Comparison of ENCODE assay signal across 15 cellular contexts in genomic region chr21:36079671-36080070, GRCh38. TPM values are rescaled to one million over a fixed set of nuclear protein-coding genes. Genes with fewer than 3 reads are reported as not detected.
DNase-seq lines count a peak whose midpoint lies in the region; ATAC-seq and TF ChIP-seq lines count a peak whose summit lies in the region.
"Had no signal": no experiment of that assay in that cellular context is flagged by ENCODE, and none has a peak within 500 bp of the region (broad histone marks: within the 10 kb centered on the region; RNA-seq: fewer than 3 reads in every experiment).

No MANE protein-coding gene starts in this region.

- no peaks in the 10 kb centered on the region for H3K27me3 Mint-ChIP-seq in activated T-cell treated with anti-CD3 and anti-CD28 coated beads, Interleukin-2, amount 50 U/mL, for 4 hours (ENCODE audit: low read depth)
- H3K27me3 Mint-ChIP-seq in activated CD4-positive, alpha-beta memory T cell treated with anti-CD3 and anti-CD28 coated beads for 36 hours, result no peaks in the 10 kb centered on the region
- no peaks in the 10 kb centered on the region for H3K27me3 Mint-ChIP-seq in stimulated activated naive CD8-positive, alpha-beta T cell treated with anti-CD3 and anti-CD28 coated beads, Interleukin-15, amount 100 ng/mL, for 72 hours

- H3K27ac ChIP-seq in esophagus (ENCODE audit: low read depth in 2 of 2, low read length in 1 of 2) (peak overlapping the region; percentile 74 to 78), gastrocnemius medialis (peak overlapping the region in 1 of 4 donors; percentile 57)
- H3K27ac ChIP-seq: SK-N-MC, VCaP had no signal

- no peak for TF ChIP-seq CTCF in gastrocnemius medialis (IDR thresholded peaks at IDR 0.05 in 4 of 5, conservative IDR thresholded peaks at IDR 0.05 in 1 of 5)

- H3K9me3 ChIP-seq in esophagus (ENCODE audit: control insufficient read depth in 2 of 2, insufficient read depth in 1 of 2, low read depth in 1 of 2, low read length in 1 of 2) (no peaks in the 10 kb centered on the region), gastrocnemius medialis (no peaks in the 10 kb centered on the region)

- H3K4me3 Mint-ChIP-seq in activated T-cell treated with anti-CD3 and anti-CD28 coated beads, Interleukin-2, amount 50 U/mL, for 4 hours, result peak overlapping the region; percentile 80
- no peak overlapping the region for H3K4me3 Mint-ChIP-seq in activated CD4-positive, alpha-beta memory T cell treated with anti-CD3 and anti-CD28 coated beads for 36 hours
- peak overlapping the region; percentile 6 to 73 for H3K4me3 Mint-ChIP-seq in stimulated activated naive CD8-positive, alpha-beta T cell treated with anti-CD3 and anti-CD28 coated beads, Interleukin-15, amount 100 ng/mL, for 72 hours

- CTCF ChIA-PET in activated CD4-positive, alpha-beta memory T cell treated with anti-CD3 and anti-CD28 coated beads for 36 hours (lab: Charles Lee), result interaction anchor here (1.1 to 1.9 kb wide), 3 partner anchors 19 to 33 kb away, joined by 3 to 11 read pairs (median 8); partner anchors contain the start of gene SETD4

- H3K4me3 ChIP-seq in esophagus (ENCODE audit: low read depth in 1 of 2, low read length in 2 of 2) (no peak overlapping the region), gastrocnemius medialis (no peak overlapping the region)
- H3K4me3 ChIP-seq: SK-N-MC had no signal

- no peak for DNase-seq in activated T-cell treated with anti-CD3 and anti-CD28 coated beads, Interleukin-2, amount 50 U/mL, for 4 hours
- DNase-seq in activated T-cell treated with anti-CD3 and anti-CD28 coated beads, Interleukin-2, amount 50 U/mL, for 1 hour, result no peak
- no peak for DNase-seq in activated CD4-positive, alpha-beta memory T cell treated with anti-CD3 and anti-CD28 coated beads for 36 hours
- DNase-seq in stimulated activated naive CD8-positive, alpha-beta T cell treated with anti-CD3 and anti-CD28 coated beads, Interleukin-15, amount 100 ng/mL, for 72 hours, result no peak
- DNase-seq in gastrocnemius medialis, result no peak
- DNase-seq: ACHN, Calu3, NCI-H2081 treated with DMSO at 0.1 percent for 48 hours, NCI-H526, right cardiac atrium had no signal

- H3K4me1 Mint-ChIP-seq in activated T-cell treated with anti-CD3 and anti-CD28 coated beads, Interleukin-2, amount 50 U/mL, for 4 hours (ENCODE audit: low read depth), result peaks cover 38% of the 10 kb centered on the region
- H3K4me1 Mint-ChIP-seq in activated CD4-positive, alpha-beta memory T cell treated with anti-CD3 and anti-CD28 coated beads for 36 hours (ENCODE audit: low read depth), result peaks cover 31% of the 10 kb centered on the region
- H3K4me1 Mint-ChIP-seq in stimulated activated naive CD8-positive, alpha-beta T cell treated with anti-CD3 and anti-CD28 coated beads, Interleukin-15, amount 100 ng/mL, for 72 hours, result peaks cover 43% of the 10 kb centered on the region

- H3K36me3 Mint-ChIP-seq in activated T-cell treated with anti-CD3 and anti-CD28 coated beads, Interleukin-2, amount 50 U/mL, for 4 hours (ENCODE audit: insufficient read depth), result peaks cover 2% of the 10 kb centered on the region
- no peaks in the 10 kb centered on the region for H3K36me3 Mint-ChIP-seq in activated CD4-positive, alpha-beta memory T cell treated with anti-CD3 and anti-CD28 coated beads for 36 hours

- intact Hi-C loops in activated CD4-positive, alpha-beta memory T cell treated with anti-CD3 and anti-CD28 coated beads for 36 hours (cut with micrococcal nuclease), result loop anchor here (1.0 kb wide), 1 partner anchor 19 kb away; the partner anchor contains the start of gene SETD4
- intact Hi-C loops in gastrocnemius medialis (cut with DNase I; ENCODE audit: low total_unique reads), result no loop called here

- H3K27me3 ChIP-seq in esophagus (ENCODE audit: control insufficient read depth in 1 of 2, insufficient read depth in 2 of 2, low read length in 2 of 2) (no peaks in the 10 kb centered on the region), gastrocnemius medialis (no peaks in the 10 kb centered on the region)

- WGBS in esophagus, 2 donors, result 73 to 76% methylated on average over 8 of the region's 8 CpGs

- H3K27ac Mint-ChIP-seq in activated CD4-positive, alpha-beta memory T cell treated with anti-CD3 and anti-CD28 coated beads for 36 hours, result peak overlapping the region; percentile 91
- peak overlapping the region; percentile 81 to 93 for H3K27ac Mint-ChIP-seq in stimulated activated naive CD8-positive, alpha-beta T cell treated with anti-CD3 and anti-CD28 coated beads, Interleukin-15, amount 100 ng/mL, for 72 hours

- peaks cover 0 to 7% of the 10 kb centered on the region in 2 donors for H3K4me1 ChIP-seq in esophagus (ENCODE audit: control insufficient read depth in 2 of 2, insufficient read depth in 2 of 2, low read length in 1 of 2)
- H3K4me1 ChIP-seq in gastrocnemius medialis, result no peaks in the 10 kb centered on the region

- no peaks in the 10 kb centered on the region for H3K9me3 Mint-ChIP-seq in activated T-cell treated with anti-CD3 and anti-CD28 coated beads, Interleukin-2, amount 50 U/mL, for 4 hours
- H3K9me3 Mint-ChIP-seq in activated CD4-positive, alpha-beta memory T cell treated with anti-CD3 and anti-CD28 coated beads for 36 hours, result no peaks in the 10 kb centered on the region
- H3K9me3 Mint-ChIP-seq in stimulated activated naive CD8-positive, alpha-beta T cell treated with anti-CD3 and anti-CD28 coated beads, Interleukin-15, amount 100 ng/mL, for 72 hours, result no peaks in the 10 kb centered on the region

- POLR2A ChIA-PET in activated CD4-positive, alpha-beta memory T cell treated with anti-CD3 and anti-CD28 coated beads for 36 hours (lab: Charles Lee), result interaction anchor here (0.5 kb wide), 1 partner anchor 94 kb away, joined by 4 read pairs; no protein-coding TSS in a partner anchor

- in situ Hi-C loops in gastrocnemius medialis (cut with MboI; ENCODE audit: low sequenced_read_pairs in 4 of 4), result no loop called here

- TF ChIP-seq POLR2A in gastrocnemius medialis (IDR thresholded peaks at IDR 0.05), result no peak

- H3K36me3 ChIP-seq in esophagus (ENCODE audit: control insufficient read depth in 2 of 2, insufficient read depth in 2 of 2, low read length in 1 of 2) (no peaks in the 10 kb centered on the region), gastrocnemius medialis (no peaks in the 10 kb centered on the region)

- no peak for ATAC-seq in activated T-cell treated with anti-CD3 and anti-CD28 coated beads, Interleukin-2, amount 50 U/mL, for 4 hours
- ATAC-seq in stimulated activated naive CD8-positive, alpha-beta T cell treated with anti-CD3 and anti-CD28 coated beads, Interleukin-15, amount 100 ng/mL, for 72 hours, result no peak
- no peak for ATAC-seq in GM21381 (IDR thresholded peaks at IDR 0.05; ENCODE audit: unreplicated experiment)
- ATAC-seq in HG03039 (IDR thresholded peaks at IDR 0.05; ENCODE audit: unreplicated experiment), result no peak
- ATAC-seq in gastrocnemius medialis, result no peak

RNA-seq across cellular contexts. Expression of gene CBR1, which starts 9.8 kb away (rescaled TPM):
- total RNA-seq in activated T-cell treated with anti-CD3 and anti-CD28 coated beads, Interleukin-2, amount 50 U/mL, for 4 hours, result 10 to 100 TPM; 45.5 to 57.0 (median 56.8) TPM
- total RNA-seq in activated CD4-positive, alpha-beta memory T cell treated with anti-CD3 and anti-CD28 coated beads for 36 hours, result 10 to 100 TPM; 45.6 to 47.2 TPM
- 100 to 1,000 TPM; 102 to 207 TPM for polyA plus RNA-seq in esophagus
- 10 to 100 TPM; 44.8 to 73.9 (median 66.4) TPM for total RNA-seq in gastrocnemius medialis

RNA-seq across cellular contexts. Expression of gene SETD4, which starts 19.3 kb away (rescaled TPM):
- 10 to 100 TPM; 15.9 to 18.8 (median 17.2) TPM for total RNA-seq in activated T-cell treated with anti-CD3 and anti-CD28 coated beads, Interleukin-2, amount 50 U/mL, for 4 hours
- 10 to 100 TPM; 13.5 to 18.9 TPM for total RNA-seq in activated CD4-positive, alpha-beta memory T cell treated with anti-CD3 and anti-CD28 coated beads for 36 hours
- 10 to 100 TPM in 1 of 2 donors, 1 to 10 TPM in 1; 9.1 to 13.7 TPM for polyA plus RNA-seq in esophagus
- 10 to 100 TPM in 3 of 4 donors, 1 to 10 TPM in 1; 5.9 to 21.7 (median 16.7) TPM for total RNA-seq in gastrocnemius medialis

RNA-seq across cellular contexts. Expression of gene CBR3, which starts 55.2 kb away (rescaled TPM):
- total RNA-seq in activated T-cell treated with anti-CD3 and anti-CD28 coated beads, Interleukin-2, amount 50 U/mL, for 4 hours, result 1 to 10 TPM; 3.6 to 7.6 (median 6.7) TPM
- total RNA-seq in activated CD4-positive, alpha-beta memory T cell treated with anti-CD3 and anti-CD28 coated beads for 36 hours, result 10 to 100 TPM; 25.8 to 27.6 TPM
- 10 to 100 TPM; 55.8 to 77.1 TPM for polyA plus RNA-seq in esophagus
- total RNA-seq in gastrocnemius medialis, result 1 to 10 TPM in 3 of 4 donors, under 1 TPM in 1; 0.80 to 2.9 (median 1.8) TPM
